ENCODE assay signal across 14 cellular contexts in the genomic region with DNA sequence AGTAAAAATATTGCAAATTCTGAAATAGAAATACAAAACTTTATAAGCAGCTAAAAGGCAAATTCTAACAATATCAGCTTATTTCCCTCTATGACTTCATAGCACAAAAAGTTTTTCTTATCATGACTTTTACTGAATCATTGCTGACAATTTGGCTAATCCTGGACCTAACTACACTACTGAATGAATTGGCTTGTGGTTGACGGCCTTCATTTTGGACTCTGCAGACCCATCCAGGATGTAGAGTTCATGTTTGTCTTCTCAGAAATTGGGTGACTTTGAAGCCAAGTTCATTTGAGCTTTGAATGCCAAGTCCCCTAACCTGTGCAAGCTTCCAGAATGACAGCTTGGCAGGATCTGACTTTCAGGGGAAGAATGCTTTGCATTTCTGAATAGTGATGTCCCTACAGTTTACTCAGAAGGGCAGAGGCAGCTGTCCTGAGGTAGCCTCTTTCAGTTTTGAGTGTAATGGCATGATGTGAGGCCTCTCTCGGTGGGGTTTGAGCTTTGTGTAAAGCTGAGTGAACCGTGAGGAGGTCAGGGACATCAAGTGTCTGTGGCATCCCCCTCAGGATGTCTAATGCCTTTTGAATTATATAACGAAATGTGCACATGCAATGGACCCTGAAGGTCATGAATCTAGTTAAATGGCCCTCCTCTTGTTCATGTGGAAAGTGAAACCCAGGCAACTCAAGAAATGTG. TPM values are rescaled to one million over a fixed set of nuclear protein-coding genes. Genes with fewer than 3 reads are reported as not detected.
DNase-seq lines count a peak whose midpoint lies in the region; ATAC-seq lines count a peak whose summit lies in the region.
"Had no signal": no experiment of that assay in that cellular context is flagged by ENCODE, and none has a peak within 500 bp of the region (broad histone marks: within the 10 kb centered on the region; RNA-seq: fewer than 3 reads in every experiment).

No MANE protein-coding gene starts in this region.

- no peak overlapping the region for H4K91ac ChIP-seq in neuronal stem cell (ENCODE audit: low read depth, low read length, poor library complexity)

- H3K36me3 ChIP-seq in neuronal stem cell (replicated peaks in 1 of 2; ENCODE audit: control insufficient read depth in 2 of 2, insufficient read depth in 2 of 2, low read length in 2 of 2) = peaks cover 0 to 4% of the 10 kb centered on the region in 2 donors

- H3K4ac ChIP-seq in neuronal stem cell (ENCODE audit: low read length) = no peak overlapping the region

- no peak overlapping the region for H2BK12ac ChIP-seq in neuronal stem cell (ENCODE audit: low read length)

- H2BK5ac ChIP-seq in neuronal stem cell (ENCODE audit: low read length) = no peak overlapping the region

- H3K27ac ChIP-seq in neuronal stem cell (replicated peaks; ENCODE audit: low read length) = no peak overlapping the region
- H3K27ac ChIP-seq: skin epidermis had no signal

- H3K27me3 ChIP-seq in neuronal stem cell (ENCODE audit: control insufficient read depth in 3 of 3, insufficient read depth in 3 of 3, low read depth in 1 of 3, low read length in 3 of 3) = no peaks in the 10 kb centered on the region

- H2BK120ac ChIP-seq in neuronal stem cell (ENCODE audit: low read depth, low read length) = no peak overlapping the region

- no peak overlapping the region for H3K4me3 ChIP-seq in neuronal stem cell (ENCODE audit: low read length in 2 of 2)
- H3K4me3 ChIP-seq: skin epidermis had no signal

- no peak overlapping the region for H2AFZ ChIP-seq in neuronal stem cell (ENCODE audit: low read length)

- DNase-seq in amniotic stem cell (lab: John Stamatoyannopoulos, UW) = peak; percentile 44
- DNase-seq in myocyte (ENCODE audit: low read depth) = peak; percentile 40
- DNase-seq in NCI-H2196 (lab: John Stamatoyannopoulos, UW; ENCODE audit: unreplicated experiment) = no peak
- DNase-seq in inferior parietal cortex (ENCODE audit: extremely low spot score) = no peak
- DNase-seq in neuronal stem cell (ENCODE audit: low spot score) = no peak
- no peak for DNase-seq in NCI-H345 treated with DMSO at 0.1 percent for 48 hours (lab: John Stamatoyannopoulos, UW; ENCODE audit: unreplicated experiment)
- DNase-seq: activated effector memory CD4-positive, alpha-beta T cell treated with anti-CD3 and anti-CD28 coated beads, Interleukin-2, amount 50 U/mL, for 16 hours; CD8-positive, alpha-beta T cell; dermis blood vessel endothelial cell; NCI-H2081 treated with DMSO at 0.1 percent for 48 hours; RPMI8226 had no signal

- no peak overlapping the region for H3K23ac ChIP-seq in neuronal stem cell (ENCODE audit: low read depth, low read length, poor library complexity)

- no peak overlapping the region for H2AK5ac ChIP-seq in neuronal stem cell (ENCODE audit: low read depth, low read length)

- no peak overlapping the region for H4K8ac ChIP-seq in neuronal stem cell (ENCODE audit: low read depth, low read length)

- H2BK15ac ChIP-seq in neuronal stem cell (ENCODE audit: low read length) = no peak overlapping the region

- WGBS in neuronal stem cell (ENCODE audit: extremely low coverage in 2 of 2, insufficient read length in 2 of 2, insufficient replicate concordance in 1 of 2), 2 donors = no CpG with 5 or more reads among the region's 4 CpGs

- H3K9me3 ChIP-seq in neuronal stem cell (replicated peaks in 1 of 2; ENCODE audit: control insufficient read depth in 2 of 2, insufficient read depth in 1 of 2, low read depth in 1 of 2, low read length in 2 of 2) = no peaks in the 10 kb centered on the region

- no peaks in the 10 kb centered on the region for H3K79me1 ChIP-seq in neuronal stem cell (ENCODE audit: low read depth, low read length)

- peak; percentile 57 for ATAC-seq in GM19023 (IDR thresholded peaks at IDR 0.05; ENCODE audit: unreplicated experiment)
- peak; percentile 45 for ATAC-seq in HG03060 (IDR thresholded peaks at IDR 0.05; ENCODE audit: low read depth, unreplicated experiment)
- ATAC-seq: CD8-positive, alpha-beta T cell had no signal

- no peak overlapping the region for H3K18ac ChIP-seq in neuronal stem cell (ENCODE audit: low read length)

- no peak overlapping the region for H3K4me2 ChIP-seq in neuronal stem cell (ENCODE audit: insufficient read depth, low read length, poor library complexity, severe bottlenecking)

- no peak overlapping the region for H3K14ac ChIP-seq in neuronal stem cell (ENCODE audit: low read length)

- no peak overlapping the region for H3K9ac ChIP-seq in neuronal stem cell (ENCODE audit: low read depth, low read length, poor library complexity)

- H3K4me1 ChIP-seq in neuronal stem cell (ENCODE audit: control insufficient read depth in 2 of 2, insufficient read depth in 1 of 2, low read depth in 1 of 2, low read length in 2 of 2) = no peaks in the 10 kb centered on the region

RNA-seq across cellular contexts. Expression of gene EFEMP1, which starts 48.0 kb away (rescaled TPM):
- 5.1 and 12.7 TPM in 2 replicates for total RNA-seq in myocyte
- 137 TPM for polyA plus RNA-seq in myocyte (2012)
- 60.3 TPM for polyA plus RNA-seq in neuronal stem cell (2013, experiment 1 of 2)
- polyA plus RNA-seq in neuronal stem cell (2013, experiment 2 of 2) = 63.1 TPM
- total RNA-seq: CD8-positive, alpha-beta T cell had no signal

Comparison
In these comparisons a context has a peak if more than half of its experiments do, and no peak if none do; other contexts are left out.
1. DNase-seq: peak in amniotic stem cell (single experiment) and myocyte (single experiment); none in NCI-H2196 (single experiment), inferior parietal cortex (single experiment), neuronal stem cell (single experiment) and NCI-H345 treated with DMSO at 0.1 percent for 48 hours (single experiment).